9 cellular contexts compared by ENCODE assay signal in genomic region chr9:81814794-81815464, GRCh38.
A peak's percentile ranks its signal among the peaks of the same experiment; 100 is the strongest.
DNase-seq lines count a peak whose midpoint lies in the region; ATAC-seq, FAIRE-seq and TF ChIP-seq lines count a peak whose summit lies in the region.
"Had no signal": no experiment of that assay in that cellular context is flagged by ENCODE, and none has a peak within 500 bp of the region (broad histone marks: within the 10 kb centered on the region; RNA-seq: fewer than 3 reads in every experiment).

No MANE protein-coding gene starts in this region.

- DNase-seq in NCI-H748 (lab: John Stamatoyannopoulos, UW; ENCODE audit: unreplicated experiment) (peak; percentile 63), HepG2 (ENCODE audit: low spot score) (no peak), CD1c-positive myeloid dendritic cell (ENCODE audit: extremely low spot score) (no peak), SJCRH30 (no peak), NAMALWA (ENCODE audit: low spot score) (no peak)
- DNase-seq in activated effector memory CD4-positive, alpha-beta T cell treated with Interleukin-2 at 50 U/mL for 16 hours = no peak

- intact Hi-C loops in HepG2 (cut with micrococcal nuclease; ENCODE audit: unreplicated experiment) = no loop called here

- H3K27ac ChIP-seq in HepG2 (ENCODE audit: extremely low read length, insufficient read depth, low read length) (no peak overlapping the region), SJCRH30 (no peak overlapping the region)

- H3K27me3 ChIP-seq in HepG2 (ENCODE audit: control insufficient read depth in 1 of 2, insufficient read depth in 2 of 2, low read length in 2 of 2) (peaks cover 2 to 12% of the 10 kb centered on the region in 2 experiments; a peak in 2 of 5 replicates), SJCRH30 (no peaks in the 10 kb centered on the region)

- H2AFZ ChIP-seq in HepG2 (ENCODE audit: low read length) = no peak overlapping the region

- TF ChIP-seq EP300 in HepG2 (IDR thresholded peaks at IDR 0.05; ENCODE audit: low read depth in 2 of 2, low read length in 2 of 2) (no peak), HepG2 (CRISPR knock-in tag; IDR thresholded peaks at IDR 0.05; ENCODE audit: borderline replicate concordance) (no peak)

- 0% methylated on average over 3 of the region's 3 CpGs for WGBS in HepG2 (ENCODE audit: low lambda C conversion rate)

- no TSS peak for BruUV-seq in HepG2 (replicated peaks; lab: Mats Ljungman, UMichigan)

- peak; percentile 88 for ATAC-seq in GM18517 (IDR thresholded peaks at IDR 0.05; ENCODE audit: unreplicated experiment)
- ATAC-seq in HG02642 (IDR thresholded peaks at IDR 0.05; ENCODE audit: poor library complexity, unreplicated experiment) = peak; percentile 79
- ATAC-seq in HepG2 = peak; percentile 77
- ATAC-seq: HCT116 had no signal

- no peak overlapping the region for H3K4me3 ChIP-seq in HepG2 (replicated peaks in 1 of 3; ENCODE audit: insufficient read depth in 1 of 3, low read depth in 2 of 3, low read length in 3 of 3)
- H3K4me3 ChIP-seq in SJCRH30 = no peak overlapping the region

- no peak overlapping the region for H3K9ac ChIP-seq in HepG2 (ENCODE audit: insufficient read depth, low read depth, low read length)

- TF ChIP-seq RAD21 in HepG2 (CRISPR knock-in tag; IDR thresholded peaks at IDR 0.05) = no peak

- H3K36me3 ChIP-seq in HepG2 (replicated peaks in 1 of 2; ENCODE audit: control insufficient read depth in 1 of 2, insufficient read depth in 2 of 2, low read length in 2 of 2) (no peaks in the 10 kb centered on the region), SJCRH30 (no peaks in the 10 kb centered on the region)

- FAIRE-seq in HepG2 (lab: Jason Lieb, UNC) = peak; percentile 55

- no peak for TF ChIP-seq CTCF in HepG2 (CRISPR knock-in tag; IDR thresholded peaks at IDR 0.05)

- in situ Hi-C loops in HepG2 (cut with HindIII; ENCODE audit: extremely low pct_ligation_motif_present, low pct_unique_long_range_greater_than_20kb) = no loop called here

- POLR2A ChIA-PET in HepG2 (lab: Yijun Ruan, JAX) = no interaction called here

- H3K4me2 ChIP-seq in HepG2 (ENCODE audit: low read depth, low read length) = peak overlapping the region; percentile 40

- CTCF ChIA-PET in HepG2 (lab: Yijun Ruan, JAX; ENCODE audit: low intra/inter-chr PET ratio, low total read pairs) = no interaction called here

- no peaks in the 10 kb centered on the region for H3K79me2 ChIP-seq in HepG2 (ENCODE audit: insufficient read depth, low read length)

- H3K4me1 ChIP-seq in HepG2 (ENCODE audit: insufficient read depth, low read length) (peaks cover 57% of the 10 kb centered on the region), SJCRH30 (no peaks in the 10 kb centered on the region)

- no peaks in the 10 kb centered on the region for H4K20me1 ChIP-seq in HepG2 (ENCODE audit: insufficient read depth, low read length)

- no peak for TF ChIP-seq POLR2A in HepG2 (IDR thresholded peaks at IDR 0.05; ENCODE audit: insufficient read depth in 1 of 2, low read depth in 2 of 2, low read length in 2 of 2)

- H3K9me3 ChIP-seq in HepG2 (ENCODE audit: low read length) = no peaks in the 10 kb centered on the region
- H3K9me3 ChIP-seq in SJCRH30 (replicated peaks) = no peaks in the 10 kb centered on the region; the same call in 1 of the 2 replicates

TF ChIP-seq in HepG2, 621 proteins besides CTCF, POLR2A, EP300 and RAD21 (continues in another document):
- TF ChIP-seq ZMYM2 (CRISPR knock-in tag; IDR thresholded peaks at IDR 0.05) (no peak), ZSCAN12 (CRISPR knock-in tag; IDR thresholded peaks at IDR 0.05) (no peak), PHF8 (CRISPR knock-in tag; IDR thresholded peaks at IDR 0.05) (no peak), NR2F6 (IDR thresholded peaks at IDR 0.05) (peak; percentile 8; the same call in 1 of the 2 replicates), NR2F6 (CRISPR knock-in tag; IDR thresholded peaks at IDR 0.05) (peak; percentile 1; the same call in 1 of the 2 replicates), DMAP1 (CRISPR knock-in tag; IDR thresholded peaks at IDR 0.05) (no peak), TBX2 (CRISPR knock-in tag; IDR thresholded peaks at IDR 0.05; ENCODE audit: borderline replicate concordance) (peak; percentile 74; the same call in 1 of the 2 replicates), ZNF205 (CRISPR knock-in tag; IDR thresholded peaks at IDR 0.05) (0 out of 2 replicates have a peak, but pooled peaks have one; percentile 7), SP5 (CRISPR knock-in tag; IDR thresholded peaks at IDR 0.05; ENCODE audit: borderline replicate concordance, low read depth) (0 out of 2 replicates have a peak, but pooled peaks have one; percentile 4), ZNF652 (CRISPR knock-in tag; IDR thresholded peaks at IDR 0.05; ENCODE audit: borderline replicate concordance, low read depth) (peak; percentile 67), KAT8 (CRISPR knock-in tag; IDR thresholded peaks at IDR 0.05) (0 out of 2 replicates have a peak, but pooled peaks have one; percentile 7), NFYC (CRISPR knock-in tag; IDR thresholded peaks at IDR 0.05) (no peak), ELF1 (CRISPR knock-in tag; IDR thresholded peaks at IDR 0.05) (no peak), FUBP1 (CRISPR knock-in tag; IDR thresholded peaks at IDR 0.05; ENCODE audit: borderline replicate concordance) (no peak), ISL2 (CRISPR knock-in tag; IDR thresholded peaks at IDR 0.05) (0 out of 2 replicates have a peak, but pooled peaks have one; percentile 22), HDAC2 (CRISPR knock-in tag; IDR thresholded peaks at IDR 0.05) (0 out of 2 replicates have a peak, but pooled peaks have one; percentile 8), FOXJ3 (CRISPR knock-in tag; IDR thresholded peaks at IDR 0.05; ENCODE audit: borderline replicate concordance) (0 out of 2 replicates have a peak, but pooled peaks have one; percentile 13), ZSCAN29 (CRISPR knock-in tag; conservative IDR thresholded peaks at IDR 0.05) (0 out of 2 replicates have a peak, but pooled peaks have one; percentile 32), SOX5 (CRISPR knock-in tag; IDR thresholded peaks at IDR 0.05; ENCODE audit: borderline replicate concordance) (peak; percentile 46), ZBTB42 (CRISPR knock-in tag; IDR thresholded peaks at IDR 0.05) (no peak)
- TF ChIP-seq, protein P1, sequence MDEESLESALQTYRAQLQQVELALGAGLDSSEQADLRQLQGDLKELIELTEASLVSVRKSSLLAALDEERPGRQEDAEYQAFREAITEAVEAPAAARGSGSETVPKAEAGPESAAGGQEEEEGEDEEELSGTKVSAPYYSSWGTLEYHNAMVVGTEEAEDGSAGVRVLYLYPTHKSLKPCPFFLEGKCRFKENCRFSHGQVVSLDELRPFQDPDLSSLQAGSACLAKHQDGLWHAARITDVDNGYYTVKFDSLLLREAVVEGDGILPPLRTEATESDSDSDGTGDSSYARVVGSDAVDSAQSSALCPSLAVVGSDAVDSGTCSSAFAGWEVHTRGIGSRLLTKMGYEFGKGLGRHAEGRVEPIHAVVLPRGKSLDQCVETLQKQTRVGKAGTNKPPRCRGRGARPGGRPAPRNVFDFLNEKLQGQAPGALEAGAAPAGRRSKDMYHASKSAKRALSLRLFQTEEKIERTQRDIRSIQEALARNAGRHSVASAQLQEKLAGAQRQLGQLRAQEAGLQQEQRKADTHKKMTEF (CRISPR knock-in tag; IDR thresholded peaks at IDR 0.05) = peak; percentile 9; the same call in 1 of the 2 replicates
- TF ChIP-seq, protein P2, sequence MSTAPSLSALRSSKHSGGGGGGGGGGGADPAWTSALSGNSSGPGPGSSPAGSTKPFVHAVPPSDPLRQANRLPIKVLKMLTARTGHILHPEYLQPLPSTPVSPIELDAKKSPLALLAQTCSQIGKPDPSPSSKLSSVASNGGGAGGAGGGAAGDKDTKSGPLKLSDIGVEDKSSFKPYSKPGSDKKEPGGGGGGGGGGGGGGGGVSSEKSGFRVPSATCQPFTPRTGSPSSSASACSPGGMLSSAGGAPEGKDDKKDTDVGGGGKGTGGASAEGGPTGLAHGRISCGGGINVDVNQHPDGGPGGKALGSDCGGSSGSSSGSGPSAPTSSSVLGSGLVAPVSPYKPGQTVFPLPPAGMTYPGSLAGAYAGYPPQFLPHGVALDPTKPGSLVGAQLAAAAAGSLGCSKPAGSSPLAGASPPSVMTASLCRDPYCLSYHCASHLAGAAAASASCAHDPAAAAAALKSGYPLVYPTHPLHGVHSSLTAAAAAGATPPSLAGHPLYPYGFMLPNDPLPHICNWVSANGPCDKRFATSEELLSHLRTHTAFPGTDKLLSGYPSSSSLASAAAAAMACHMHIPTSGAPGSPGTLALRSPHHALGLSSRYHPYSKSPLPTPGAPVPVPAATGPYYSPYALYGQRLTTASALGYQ (CRISPR knock-in tag; IDR thresholded peaks at IDR 0.05) = peak; percentile 11; the same call in 1 of the 2 replicates
